In genomic region chr6:108689279-108690161, GRCh38 we compare ENCODE assay signal across 8 cellular contexts.
DNase-seq lines count a peak whose midpoint lies in the region; ATAC-seq and TF ChIP-seq lines count a peak whose summit lies in the region.

No MANE protein-coding gene starts in this region.

- no peak overlapping the region for H3K4me3 Mint-ChIP-seq in activated T-helper 17 cell treated with anti-CD3 and anti-CD28 coated beads, Interleukin-2, amount 50 U/mL, for 72 hours

- no peaks in the 10 kb centered on the region for H3K9me3 Mint-ChIP-seq in activated T-helper 17 cell treated with anti-CD3 and anti-CD28 coated beads, Interleukin-2, amount 50 U/mL, for 72 hours

- intact Hi-C loops in cardiac septum (cut with DNase I) = loop anchor here (5.0 kb wide), 1 partner anchor 122 kb away; no protein-coding TSS in a partner anchor

- H3K4me1 Mint-ChIP-seq in activated T-helper 17 cell treated with anti-CD3 and anti-CD28 coated beads, Interleukin-2, amount 50 U/mL, for 72 hours = peaks cover 5% of the 10 kb centered on the region

- H3K27me3 Mint-ChIP-seq in activated T-helper 17 cell treated with anti-CD3 and anti-CD28 coated beads, Interleukin-2, amount 50 U/mL, for 72 hours = no peaks in the 10 kb centered on the region

- H3K4me3 ChIP-seq in GM06990 (replicated peaks; ENCODE audit: low read depth, low read length) = no peak overlapping the region
- H3K4me3 ChIP-seq in skeletal muscle cell (ENCODE audit: low read depth, low read length) = no peak overlapping the region

- no peak for ATAC-seq in activated T-helper 17 cell treated with anti-CD3 and anti-CD28 coated beads, Interleukin-2, amount 50 U/mL, for 72 hours (replicated peaks)
- no peak for ATAC-seq in GM18861 (IDR thresholded peaks at IDR 0.05; ENCODE audit: unreplicated experiment)
- ATAC-seq in GM19455 (IDR thresholded peaks at IDR 0.05; ENCODE audit: unreplicated experiment) = no peak

- TF ChIP-seq CTCF in GM06990 (IDR thresholded peaks at IDR 0.05; ENCODE audit: insufficient read depth, low read length, poor library complexity, severe bottlenecking) = no peak

- H3K27me3 ChIP-seq in GM06990 (replicated peaks; ENCODE audit: control insufficient read depth, insufficient read depth, low read length) = no peaks in the 10 kb centered on the region

- peaks cover 2% of the 10 kb centered on the region for H3K36me3 ChIP-seq in GM06990 (ENCODE audit: control insufficient read depth, insufficient read depth, low read length)

- DNase-seq in GM06990 (ENCODE audit: extremely low read depth, insufficient read length) (peak; percentile 16), SKM-1 treated with dmso at 0.1 percent for 144 hours (lab: John Stamatoyannopoulos, UW; ENCODE audit: unreplicated experiment) (peak; percentile 87), cardiac septum (ENCODE audit: low spot score) (peak; percentile 93), skeletal muscle cell (ENCODE audit: low read depth) (peak; percentile 80)
- DNase-seq in activated CD4-positive, CD25-positive, alpha-beta regulatory T cell treated with anti-CD3 and anti-CD28 coated beads, Interleukin-2, amount 50 U/mL, for 72 hours = no peak

- H3K27ac Mint-ChIP-seq in activated T-helper 17 cell treated with anti-CD3 and anti-CD28 coated beads, Interleukin-2, amount 50 U/mL, for 72 hours = no peak overlapping the region

- peaks cover 15% of the 10 kb centered on the region for H3K36me3 Mint-ChIP-seq in activated T-helper 17 cell treated with anti-CD3 and anti-CD28 coated beads, Interleukin-2, amount 50 U/mL, for 72 hours (ENCODE audit: low read depth)
